ENCODE assay signal across 29 cellular contexts in genomic region chr17:12940699-12941098, GRCh38.
DNase-seq lines count a peak whose midpoint lies in the region; ATAC-seq and TF ChIP-seq lines count a peak whose summit lies in the region.
"Had no signal": no experiment of that assay in that cellular context is flagged by ENCODE, and none has a peak within 500 bp of the region (broad histone marks: within the 10 kb centered on the region; RNA-seq: fewer than 3 reads in every experiment).

No MANE protein-coding gene starts in this region.

- H3K36me3 Mint-ChIP-seq in memory B cell: peaks cover 4% of the 10 kb centered on the region
- H3K36me3 Mint-ChIP-seq: CD4-positive, alpha-beta memory T cell had no signal

- H3K4me1 Mint-ChIP-seq in memory B cell: peaks cover 10% of the 10 kb centered on the region
- H3K4me1 Mint-ChIP-seq: CD4-positive, alpha-beta memory T cell; GM23338; H9 had no signal

- ATAC-seq in GM18909 (IDR thresholded peaks at IDR 0.05; ENCODE audit: poor library complexity, unreplicated experiment): peak; percentile 41
- peak; percentile 32 for ATAC-seq in memory B cell (ENCODE audit: low read depth)
- no peak for ATAC-seq in GM21381 (IDR thresholded peaks at IDR 0.05; ENCODE audit: unreplicated experiment)
- ATAC-seq in GM18519 (IDR thresholded peaks at IDR 0.05; ENCODE audit: low FRiP score, unreplicated experiment): no peak
- ATAC-seq in GM21515 (IDR thresholded peaks at IDR 0.05; ENCODE audit: unreplicated experiment): no peak
- ATAC-seq: A549, GM23338 had no signal

- DNase-seq in GM10248 (ENCODE audit: extremely low spot score): peak; percentile 15
- DNase-seq in NCI-H526 treated with DMSO at 0.1 percent for 48 hours (lab: John Stamatoyannopoulos, UW): peak; percentile 14
- no peak for DNase-seq in memory B cell (ENCODE audit: low spot score in 2 of 2)
- no peak for DNase-seq in activated CD4-positive, alpha-beta T cell treated with anti-CD3 and anti-CD28 coated beads for 48 hours
- DNase-seq: AML-193; C1 segment of cervical spinal cord; CD4-positive, alpha-beta memory T cell; COR-L47; DMS53; H9; KBM-7; NCI-H1092; NCI-H1436; NCI-H187; NCI-H2171 treated with DMSO at 0.1 percent for 48 hours; NCI-H345; NCI-H510A treated with DMSO at 0.1 percent for 48 hours; NCI-H774; NK-92 treated with Interleukin-12 subunit alpha and Interleukin-12 subunit beta, amount 100 ng/mL, for 24 hours; Right ventricle myocardium superior; RPMI8226; T-helper 1 cell had no signal

- no peak overlapping the region for H3K4me3 Mint-ChIP-seq in memory B cell
- H3K4me3 Mint-ChIP-seq: CD4-positive, alpha-beta memory T cell; GM23338; H9; T-helper 2 cell treated with Interferon-gamma antibody and Interleukin-4, amounts not matched to agents 5 μg/mL and 100 μg/mL, for 36 hours had no signal

- no peak for TF ChIP-seq CTCF in GM10248 (IDR thresholded peaks at IDR 0.05; ENCODE audit: control extremely low read depth, extremely low read depth, low read depth, missing control alignments)

- CTCF ChIA-PET in GM10248 (lab: Yijun Ruan, JAX): no interaction called here

- no peak overlapping the region for H3K27ac Mint-ChIP-seq in memory B cell
- H3K27ac Mint-ChIP-seq: CD4-positive, alpha-beta memory T cell; GM23338; H9; T-helper 2 cell treated with Interferon-gamma antibody and Interleukin-4, amounts not matched to agents 5 μg/mL and 100 μg/mL, for 36 hours had no signal

- H3K27me3 Mint-ChIP-seq in memory B cell: peaks cover 1% of the 10 kb centered on the region

- POLR2A ChIA-PET in GM10248 (lab: Yijun Ruan, JAX): no interaction called here

- H3K9me3 Mint-ChIP-seq in memory B cell: peaks cover 1% of the 10 kb centered on the region

Comparison
In these comparisons a context has a peak if more than half of its experiments do, and no peak if none do; other contexts are left out.
1. DNase-seq: peak in GM10248 (single experiment) and NCI-H526 treated with DMSO at 0.1 percent for 48 hours (single experiment); none in memory B cell (0 of 2) and activated CD4-positive, alpha-beta T cell treated with anti-CD3 and anti-CD28 coated beads for 48 hours (single experiment).
2. ATAC-seq: peak in GM18909 (single experiment) and memory B cell (single experiment); none in GM21381 (single experiment), GM18519 (single experiment) and GM21515 (single experiment).